14 cellular contexts compared by ENCODE assay signal in the genomic region with DNA sequence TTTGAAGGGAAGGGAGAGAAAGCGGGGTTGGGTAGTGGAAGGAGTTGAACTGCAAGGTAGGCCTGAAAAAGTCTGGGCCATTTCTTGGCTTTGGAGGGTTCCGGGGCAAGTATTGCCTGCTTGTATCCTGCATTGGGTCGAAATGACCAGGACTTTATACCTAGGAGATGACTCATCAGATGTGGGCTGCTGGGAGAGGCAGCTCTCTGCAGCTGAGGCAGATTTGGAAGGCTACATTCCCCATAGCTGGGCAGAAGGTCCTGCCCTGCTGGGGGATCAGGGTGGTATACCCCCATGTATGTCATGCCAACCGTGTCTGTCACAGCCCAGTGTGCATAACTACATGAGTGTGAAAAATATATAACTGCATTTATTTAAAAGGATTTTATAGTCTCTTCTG.
DNase-seq lines count a peak whose midpoint lies in the region; ATAC-seq and TF ChIP-seq lines count a peak whose summit lies in the region.
"Had no signal": no experiment of that assay in that cellular context is flagged by ENCODE, and none has a peak within 500 bp of the region (broad histone marks: within the 10 kb centered on the region; RNA-seq: fewer than 3 reads in every experiment).

No MANE protein-coding gene starts in this region.

- no peak for TF ChIP-seq POLR2A in right lobe of liver (IDR thresholded peaks at IDR 0.05)
- TF ChIP-seq POLR2A in gastroesophageal sphincter (IDR thresholded peaks at IDR 0.05): no peak

- H3K4me3 ChIP-seq in AG10803 (ENCODE audit: low read length): no peak overlapping the region
- no peak overlapping the region for H3K4me3 ChIP-seq in right lobe of liver
- no peak overlapping the region for H3K4me3 ChIP-seq in gastroesophageal sphincter
- H3K4me3 ChIP-seq: mucosa of descending colon had no signal

- ATAC-seq in right lobe of liver (peak; percentile 28 to 95 (median 50)), gastroesophageal sphincter (no peak), HG03378 (IDR thresholded peaks at IDR 0.05; ENCODE audit: unreplicated experiment) (no peak)
- ATAC-seq: mucosa of descending colon had no signal

- DNase-seq in AG10803 (ENCODE audit: low read depth) (peak; percentile 5), astrocyte of the hippocampus (ENCODE audit: low read depth, low spot score) (peak; percentile 49), right lobe of liver (peak in 1 of 3 donors; percentile 25)
- DNase-seq in activated CD4-positive, CD25-positive, alpha-beta regulatory T cell treated with anti-CD3 and anti-CD28 coated beads, Interleukin-2, amount 50 U/mL, for 72 hours: no peak
- DNase-seq in activated CD4-positive, alpha-beta T cell treated with anti-CD3 and anti-CD28 coated beads for 48 hours: no peak
- DNase-seq: activated CD4-positive, alpha-beta T cell treated with anti-CD3 and anti-CD28 coated beads for 1 hour; activated T-cell treated with anti-CD3 and anti-CD28 coated beads, Interleukin-2, amount 50 U/mL, for 24 hours; GOT3; mucosa of descending colon; NCI-H2171; stimulated activated CD4-positive, alpha-beta T cell treated with anti-CD3 and anti-CD28 coated beads, Interleukin-1b, Interleukin-23, amount 100 ng/mL, for 48 hours had no signal

- no peak for TF ChIP-seq CTCF in AG10803 (conservative IDR thresholded peaks at IDR 0.05; ENCODE audit: low read length)
- TF ChIP-seq CTCF in right lobe of liver (IDR thresholded peaks at IDR 0.05): no peak
- no peak for TF ChIP-seq CTCF in gastroesophageal sphincter (IDR thresholded peaks at IDR 0.05)

- H3K36me3 ChIP-seq in right lobe of liver (no peaks in the 10 kb centered on the region), gastroesophageal sphincter (no peaks in the 10 kb centered on the region)

- H3K27me3 ChIP-seq in right lobe of liver (no peaks in the 10 kb centered on the region), gastroesophageal sphincter (no peaks in the 10 kb centered on the region)

- 74% methylated on average over 4 of the region's 4 CpGs for WGBS in right lobe of liver (ENCODE audit: insufficient coverage, low coverage, low lambda C conversion rate, missing lambda C conversion rate)
- 76 to 100% methylated on average over 1 to 2 of the region's 4 CpGs for WGBS in gastroesophageal sphincter (ENCODE audit: low coverage in 1 of 2), 2 donors

- intact Hi-C loops in right lobe of liver (cut with DNase I): no loop called here

- H3K9me3 ChIP-seq in right lobe of liver (no peaks in the 10 kb centered on the region), gastroesophageal sphincter (no peaks in the 10 kb centered on the region)
- H3K9me3 ChIP-seq: mucosa of descending colon had no signal

- no peaks in the 10 kb centered on the region for H3K4me1 ChIP-seq in right lobe of liver
- peaks cover 0 to 29% (median 0%) of the 10 kb centered on the region in 3 donors for H3K4me1 ChIP-seq in gastroesophageal sphincter

- H3K27ac ChIP-seq in right lobe of liver: no peak overlapping the region
- no peak overlapping the region for H3K27ac ChIP-seq in gastroesophageal sphincter

- TF ChIP-seq RAD21 in Ishikawa (IDR thresholded peaks at IDR 0.05; ENCODE audit: low read depth): no peak

- no peak for TF ChIP-seq EP300 in Ishikawa (IDR thresholded peaks at IDR 0.05; ENCODE audit: borderline replicate concordance)
- TF ChIP-seq EP300 in gastroesophageal sphincter (IDR thresholded peaks at IDR 0.05): no peak

TF ChIP-seq in Ishikawa, 13 proteins besides CTCF, POLR2A, EP300 and RAD21:
- TF ChIP-seq FOXM1 (IDR thresholded peaks at IDR 0.05; ENCODE audit: borderline replicate concordance, low read depth): no peak
- TF ChIP-seq, protein P1, sequence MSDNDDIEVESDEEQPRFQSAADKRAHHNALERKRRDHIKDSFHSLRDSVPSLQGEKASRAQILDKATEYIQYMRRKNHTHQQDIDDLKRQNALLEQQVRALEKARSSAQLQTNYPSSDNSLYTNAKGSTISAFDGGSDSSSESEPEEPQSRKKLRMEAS (IDR thresholded peaks at IDR 0.05): no peak
- peak; percentile 5; the same call in 1 of the 2 replicates for TF ChIP-seq TCF12 (IDR thresholded peaks at IDR 0.05; ENCODE audit: low read depth)
- no peak for TF ChIP-seq YY1 (IDR thresholded peaks at IDR 0.05; ENCODE audit: low read depth)

Comparison
In these comparisons a context has a peak if more than half of its experiments do, and no peak if none do; other contexts are left out.
1. DNase-seq: peak in AG10803 (single experiment) and astrocyte of the hippocampus (single experiment); none in activated CD4-positive, CD25-positive, alpha-beta regulatory T cell treated with anti-CD3 and anti-CD28 coated beads, Interleukin-2, amount 50 U/mL, for 72 hours (single experiment) and activated CD4-positive, alpha-beta T cell treated with anti-CD3 and anti-CD28 coated beads for 48 hours (single experiment).
2. ATAC-seq: peak in right lobe of liver (4 of 4); none in gastroesophageal sphincter (single experiment) and HG03378 (single experiment).